Comparison of ENCODE assay signal across 8 cellular contexts in genomic region chr15:69760890-69761568, GRCh38.
A peak's percentile ranks its signal among the peaks of the same experiment; 100 is the strongest.
DNase-seq lines count a peak whose midpoint lies in the region; ATAC-seq and TF ChIP-seq lines count a peak whose summit lies in the region.

No MANE protein-coding gene starts in this region.

- no peak overlapping the region for H2AFZ ChIP-seq in OCI-LY1 (ENCODE audit: low read length)

- peak overlapping the region; percentile 58 to 76 (median 70) for H3K4me3 Mint-ChIP-seq in CD4-positive, CD25-positive, alpha-beta regulatory T cell

- TF ChIP-seq POLR2A in prostate gland (IDR thresholded peaks at IDR 0.05): no peak

- H3K4me2 ChIP-seq in OCI-LY1 (ENCODE audit: low read length): peak overlapping the region; percentile 38

- H3K4me1 ChIP-seq in CD4-positive, CD25-positive, alpha-beta regulatory T cell (ENCODE audit: control insufficient read depth, insufficient read depth, low read length, poor library complexity, severe bottlenecking): peaks cover 54% of the 10 kb centered on the region
- H3K4me1 ChIP-seq in OCI-LY1 (ENCODE audit: insufficient read depth, low read length, severe bottlenecking): peaks cover 55% of the 10 kb centered on the region
- no peaks in the 10 kb centered on the region for H3K4me1 ChIP-seq in prostate gland (replicated peaks)

- peak overlapping the region; percentile 17; the same call in 1 of the 2 replicates for H3K9ac ChIP-seq in OCI-LY1 (ENCODE audit: low read length)

- H3K27me3 ChIP-seq in CD4-positive, CD25-positive, alpha-beta regulatory T cell (ENCODE audit: control insufficient read depth, insufficient read depth, low read length): peaks cover 12% of the 10 kb centered on the region
- H3K27me3 ChIP-seq in OCI-LY1 (ENCODE audit: insufficient read depth, low read length) (no peaks in the 10 kb centered on the region), prostate gland (replicated peaks; ENCODE audit: insufficient read depth) (no peaks in the 10 kb centered on the region)

- peaks cover 24 to 65% (median 58%) of the 10 kb centered on the region in 4 donors for H3K4me1 Mint-ChIP-seq in CD4-positive, CD25-positive, alpha-beta regulatory T cell

- intact Hi-C loops in sciatic nerve (cut with DNase I) (no loop called here), prostate gland (cut with DNase I) (no loop called here)

- peaks cover 45% of the 10 kb centered on the region for H3K27me3 Mint-ChIP-seq in CD4-positive, CD25-positive, alpha-beta regulatory T cell

- peak; percentile 77 to 82 for ATAC-seq in CD4-positive, CD25-positive, alpha-beta regulatory T cell (ENCODE audit: low read depth in 2 of 2)
- ATAC-seq in sciatic nerve: peak; percentile 93

- peaks cover 0 to 5% (median 4%) of the 10 kb centered on the region in 7 donors for H3K9me3 Mint-ChIP-seq in CD4-positive, CD25-positive, alpha-beta regulatory T cell

- H3K9me2 ChIP-seq in OCI-LY1 (ENCODE audit: low read depth, low read length): no peaks in the 10 kb centered on the region

- TF ChIP-seq CTCF in HFF-Myc (IDR thresholded peaks at IDR 0.05; ENCODE audit: low read depth, low read length, missing control alignments): no peak
- no peak for TF ChIP-seq CTCF in OCI-LY1 (IDR thresholded peaks at IDR 0.05; ENCODE audit: low read length)
- no peak for TF ChIP-seq CTCF in fibroblast of mammary gland (conservative IDR thresholded peaks at IDR 0.05; ENCODE audit: control insufficient read depth, insufficient read depth, low read depth, low read length)
- no peak for TF ChIP-seq CTCF in prostate gland (IDR thresholded peaks at IDR 0.05)

- no peaks in the 10 kb centered on the region for H3K36me3 ChIP-seq in CD4-positive, CD25-positive, alpha-beta regulatory T cell (ENCODE audit: control insufficient read depth, insufficient read depth, low read length)
- no peaks in the 10 kb centered on the region for H3K36me3 ChIP-seq in OCI-LY1 (ENCODE audit: insufficient read depth, low read length)
- H3K36me3 ChIP-seq in prostate gland: no peaks in the 10 kb centered on the region

- H3K36me3 Mint-ChIP-seq in CD4-positive, CD25-positive, alpha-beta regulatory T cell: no peaks in the 10 kb centered on the region

- peak overlapping the region; percentile 49 to 96 (median 66) for H3K27ac Mint-ChIP-seq in CD4-positive, CD25-positive, alpha-beta regulatory T cell

- H3K79me2 ChIP-seq in OCI-LY1 (ENCODE audit: insufficient read depth, low read length): no peaks in the 10 kb centered on the region

- H3K27ac ChIP-seq in CD4-positive, CD25-positive, alpha-beta regulatory T cell (ENCODE audit: insufficient read depth, low read length, poor library complexity, severe bottlenecking): no peak overlapping the region
- H3K27ac ChIP-seq in OCI-LY1 (ENCODE audit: low read depth, low read length, poor library complexity, severe bottlenecking): peak overlapping the region; percentile 88
- no peak overlapping the region for H3K27ac ChIP-seq in prostate gland

- H3K9me3 ChIP-seq in CD4-positive, CD25-positive, alpha-beta regulatory T cell (ENCODE audit: control insufficient read depth in 2 of 2, low read length in 2 of 2): peaks cover 8 to 12% of the 10 kb centered on the region in 2 experiments
- no peaks in the 10 kb centered on the region for H3K9me3 ChIP-seq in OCI-LY1 (ENCODE audit: low read length)
- H3K9me3 ChIP-seq in prostate gland: no peaks in the 10 kb centered on the region

- DNase-seq in CD4-positive, CD25-positive, alpha-beta regulatory T cell: peak; percentile 50 to 90 (median 75)
- DNase-seq in HFF-Myc (ENCODE audit: extremely low read depth, low read depth) (peak; percentile 82), activated T-cell treated with anti-CD3 and anti-CD28 coated beads for 24 hours (ENCODE audit: low read depth) (peak; percentile 81), fibroblast of mammary gland (ENCODE audit: low read depth) (peak; percentile 98), sciatic nerve (ENCODE audit: low spot score) (no peak), NCI-H1930 (lab: John Stamatoyannopoulos, UW) (no peak), prostate gland (ENCODE audit: low spot score) (no peak)

- 0 out of 2 replicates have a peak, but pooled peaks cover 2% of the 10 kb centered on the region for H3F3A ChIP-seq in OCI-LY1 (ENCODE audit: insufficient read depth, low read length)

- no peaks in the 10 kb centered on the region for H4K20me1 ChIP-seq in OCI-LY1 (ENCODE audit: insufficient read depth, low read length)

- H3K4me3 ChIP-seq in CD4-positive, CD25-positive, alpha-beta regulatory T cell (ENCODE audit: low read depth, low read length): peak overlapping the region; percentile 55
- H3K4me3 ChIP-seq in HFF-Myc (replicated peaks; ENCODE audit: low read depth, low read length): no peak overlapping the region
- no peak overlapping the region for H3K4me3 ChIP-seq in OCI-LY1 (ENCODE audit: low read depth, low read length, poor library complexity, severe bottlenecking)
- no peak overlapping the region for H3K4me3 ChIP-seq in fibroblast of mammary gland (ENCODE audit: control insufficient read depth, low read depth, low read length)
- no peak overlapping the region for H3K4me3 ChIP-seq in prostate gland

- 69% methylated on average over 7 of the region's 7 CpGs for WGBS in prostate gland

Comparison
In these comparisons a context has a peak if more than half of its experiments do, and no peak if none do; other contexts are left out.
1. DNase-seq: peak in CD4-positive, CD25-positive, alpha-beta regulatory T cell (3 of 3), HFF-Myc (single experiment), activated T-cell treated with anti-CD3 and anti-CD28 coated beads for 24 hours (single experiment) and fibroblast of mammary gland (single experiment); none in sciatic nerve (single experiment), NCI-H1930 (0 of 2) and prostate gland (single experiment).